ENCODE assay signal across 11 cellular contexts in the genomic region with DNA sequence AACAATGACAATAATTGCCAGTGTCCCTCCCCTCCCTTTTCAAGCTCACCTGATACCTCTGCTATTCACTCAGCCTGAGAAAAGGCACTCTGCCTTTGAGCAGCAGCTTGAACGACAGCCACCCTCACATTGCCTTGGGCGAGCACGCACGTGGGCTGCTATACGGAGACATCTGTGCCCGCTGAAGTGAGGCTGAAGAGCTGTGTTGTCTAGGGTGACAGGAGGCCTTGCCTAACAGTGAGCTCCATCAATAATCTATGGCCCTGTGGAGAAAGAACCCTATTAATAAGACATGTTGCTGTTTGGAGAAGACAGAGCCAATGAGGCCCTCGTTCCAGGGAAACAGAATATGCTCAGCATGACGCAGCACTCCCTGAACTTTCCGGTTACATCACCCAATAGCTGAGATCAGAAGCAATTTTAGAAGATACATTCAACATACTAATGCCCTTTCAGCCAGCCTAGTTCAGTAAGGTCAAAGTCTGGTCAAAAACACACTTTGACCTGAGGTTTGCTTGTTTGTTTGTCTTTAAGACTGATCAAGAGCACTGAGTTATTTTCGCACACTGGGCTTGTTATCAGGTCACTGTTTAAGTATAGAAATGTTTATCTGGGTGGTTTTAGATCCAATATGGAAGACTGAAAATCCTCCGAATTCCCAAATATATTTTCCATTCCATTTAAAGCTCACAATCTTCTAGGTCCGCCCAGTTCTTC. TPM values are rescaled to one million over a fixed set of nuclear protein-coding genes. Genes with fewer than 3 reads are reported as not detected.
DNase-seq lines count a peak whose midpoint lies in the region; ATAC-seq, FAIRE-seq and TF ChIP-seq lines count a peak whose summit lies in the region.
"Had no signal": no experiment of that assay in that cellular context is flagged by ENCODE, and none has a peak within 500 bp of the region (broad histone marks: within the 10 kb centered on the region; RNA-seq: fewer than 3 reads in every experiment).

No MANE protein-coding gene starts in this region.

- H3K79me2 ChIP-seq in SK-N-SH (ENCODE audit: insufficient read depth): no peaks in the 10 kb centered on the region

- TF ChIP-seq RAD21 in SK-N-SH (IDR thresholded peaks at IDR 0.05; ENCODE audit: low read length): no peak

- 0 out of 2 replicates have a peak overlapping the region, but pooled peaks have one; percentile 46 for H2AFZ ChIP-seq in SK-N-SH (ENCODE audit: low read depth)

- FAIRE-seq in bronchial epithelial cell (lab: Jason Lieb, UNC) (no peak), urothelium cell line (lab: Jason Lieb, UNC) (no peak)

- DNase-seq in SK-N-SH (no peak), bronchial epithelial cell (ENCODE audit: low read depth) (peak; percentile 4), iris pigment epithelial cell (ENCODE audit: low read depth) (peak; percentile 76), thyroid gland (peak; percentile 7), urothelium cell line (ENCODE audit: low spot score) (no peak)
- DNase-seq: activated CD4-positive, alpha-beta memory T cell treated with anti-CD3 and anti-CD28 coated beads for 36 hours; activated naive CD8-positive, alpha-beta T cell treated with anti-CD3 and anti-CD28 coated beads, Interleukin-2, amount 50 U/mL, for 24 hours had no signal

- CTCF ChIA-PET in SK-N-SH (lab: Yijun Ruan, JAX): no interaction called here

- H3K36me3 ChIP-seq in SK-N-SH (replicated peaks in 1 of 2; ENCODE audit: control insufficient read depth in 1 of 2, insufficient read depth in 2 of 2, low read length in 1 of 2) (no peaks in the 10 kb centered on the region), bronchial epithelial cell (ENCODE audit: control insufficient read depth, insufficient read depth, low read length) (no peaks in the 10 kb centered on the region), thyroid gland (no peaks in the 10 kb centered on the region)

- H3K27ac ChIP-seq in SK-N-SH (ENCODE audit: low read depth in 2 of 2, low read length in 1 of 2) (no peak overlapping the region), thyroid gland (no peak overlapping the region)
- H3K27ac ChIP-seq: epithelial cell of prostate had no signal

- intact Hi-C loops in thyroid gland (cut with DNase I): no loop called here

- no peak overlapping the region for H3K4me2 ChIP-seq in SK-N-SH

- WGBS in SK-N-SH (ENCODE audit: low lambda C conversion rate): 73% methylated on average over 9 of the region's 12 CpGs
- 51 to 55% methylated on average over 12 of the region's 12 CpGs for WGBS in thyroid gland, 2 donors

- H4K20me1 ChIP-seq in SK-N-SH (ENCODE audit: insufficient read depth): no peaks in the 10 kb centered on the region

- H3K4me1 ChIP-seq in SK-N-SH (ENCODE audit: control insufficient read depth in 1 of 2, insufficient read depth in 2 of 2, low read depth in 1 of 2, low read length in 1 of 2) (no peaks in the 10 kb centered on the region), thyroid gland (no peaks in the 10 kb centered on the region)

- H3K9me3 ChIP-seq in SK-N-SH (no peaks in the 10 kb centered on the region), thyroid gland (no peaks in the 10 kb centered on the region)

- TF ChIP-seq CTCF in SK-N-SH (IDR thresholded peaks at IDR 0.05) (no peak), bronchial epithelial cell (IDR thresholded peaks at IDR 0.05; ENCODE audit: insufficient read depth, low read length, severe bottlenecking) (no peak), thyroid gland (IDR thresholded peaks at IDR 0.05) (no peak)

- H3F3A ChIP-seq in SK-N-SH (replicated peaks; ENCODE audit: insufficient read depth): no peaks in the 10 kb centered on the region

- no peaks in the 10 kb centered on the region for H3K9me2 ChIP-seq in SK-N-SH

- H3K27me3 ChIP-seq in SK-N-SH (ENCODE audit: insufficient read depth): no peaks in the 10 kb centered on the region
- no peaks in the 10 kb centered on the region for H3K27me3 ChIP-seq in bronchial epithelial cell (ENCODE audit: control insufficient read depth, insufficient read depth, low read length)
- no peaks in the 10 kb centered on the region for H3K27me3 ChIP-seq in thyroid gland

- no peak overlapping the region for H3K9ac ChIP-seq in SK-N-SH

- POLR2A ChIA-PET in SK-N-SH (lab: Yijun Ruan, JAX): no interaction called here

- H3K4me3 ChIP-seq in SK-N-SH (ENCODE audit: low read depth in 2 of 2, low read length in 1 of 2) (no peak overlapping the region), bronchial epithelial cell (ENCODE audit: low read depth, low read length) (no peak overlapping the region), thyroid gland (replicated peaks in 1 of 3) (no peak overlapping the region)

- no peak for TF ChIP-seq EP300 in SK-N-SH (IDR thresholded peaks at IDR 0.05; ENCODE audit: borderline replicate concordance in 1 of 2, low read depth in 1 of 2, low read length in 1 of 2)

- no peak for TF ChIP-seq POLR2A in thyroid gland (IDR thresholded peaks at IDR 0.05)

- no peak for ATAC-seq in SK-N-SH treated with all-trans-retinoic acid at 6 μM for 48 hours
- no peak for ATAC-seq in HG03521 (IDR thresholded peaks at IDR 0.05; ENCODE audit: unreplicated experiment)
- ATAC-seq in GM21619 (IDR thresholded peaks at IDR 0.05; ENCODE audit: unreplicated experiment): no peak
- ATAC-seq: activated naive CD8-positive, alpha-beta T cell treated with anti-CD3 and anti-CD28 coated beads, Interleukin-2, amount 50 U/mL, for 24 hours had no signal

TF ChIP-seq in SK-N-SH, 30 proteins besides CTCF, POLR2A, EP300 and RAD21 (continues in another document):
- TF ChIP-seq ELF1 (IDR thresholded peaks at IDR 0.05): no peak
- TF ChIP-seq, protein P1, sequence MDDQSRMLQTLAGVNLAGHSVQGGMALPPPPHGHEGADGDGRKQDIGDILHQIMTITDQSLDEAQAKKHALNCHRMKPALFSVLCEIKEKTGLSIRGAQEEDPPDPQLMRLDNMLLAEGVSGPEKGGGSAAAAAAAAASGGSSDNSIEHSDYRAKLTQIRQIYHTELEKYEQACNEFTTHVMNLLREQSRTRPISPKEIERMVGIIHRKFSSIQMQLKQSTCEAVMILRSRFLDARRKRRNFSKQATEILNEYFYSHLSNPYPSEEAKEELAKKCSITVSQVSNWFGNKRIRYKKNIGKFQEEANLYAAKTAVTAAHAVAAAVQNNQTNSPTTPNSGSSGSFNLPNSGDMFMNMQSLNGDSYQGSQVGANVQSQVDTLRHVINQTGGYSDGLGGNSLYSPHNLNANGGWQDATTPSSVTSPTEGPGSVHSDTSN (IDR thresholded peaks at IDR 0.05): no peak
- TF ChIP-seq, protein P2, sequence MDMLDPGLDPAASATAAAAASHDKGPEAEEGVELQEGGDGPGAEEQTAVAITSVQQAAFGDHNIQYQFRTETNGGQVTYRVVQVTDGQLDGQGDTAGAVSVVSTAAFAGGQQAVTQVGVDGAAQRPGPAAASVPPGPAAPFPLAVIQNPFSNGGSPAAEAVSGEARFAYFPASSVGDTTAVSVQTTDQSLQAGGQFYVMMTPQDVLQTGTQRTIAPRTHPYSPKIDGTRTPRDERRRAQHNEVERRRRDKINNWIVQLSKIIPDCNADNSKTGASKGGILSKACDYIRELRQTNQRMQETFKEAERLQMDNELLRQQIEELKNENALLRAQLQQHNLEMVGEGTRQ (IDR thresholded peaks at IDR 0.05; ENCODE audit: borderline replicate concordance, low read depth, low read length): no peak
- no peak for TF ChIP-seq FOSL2 (IDR thresholded peaks at IDR 0.05; ENCODE audit: borderline replicate concordance, low read depth)
- no peak for TF ChIP-seq TAF1 (IDR thresholded peaks at IDR 0.05; ENCODE audit: borderline replicate concordance, low read depth, low read length)
- no peak for TF ChIP-seq RXRA (IDR thresholded peaks at IDR 0.05; ENCODE audit: borderline replicate concordance, low read depth)

TF ChIP-seq in SK-N-SH treated with all-trans-retinoic acid at 6 μM for 48 hours, 23 proteins besides CTCF, POLR2A, EP300 and RAD21 (continues in another document):
- no peak for TF ChIP-seq RARB (CRISPR knock-in tag; IDR thresholded peaks at IDR 0.05)
- TF ChIP-seq ZFP3 (CRISPR knock-in tag; IDR thresholded peaks at IDR 0.05): no peak
- TF ChIP-seq, protein P3, sequence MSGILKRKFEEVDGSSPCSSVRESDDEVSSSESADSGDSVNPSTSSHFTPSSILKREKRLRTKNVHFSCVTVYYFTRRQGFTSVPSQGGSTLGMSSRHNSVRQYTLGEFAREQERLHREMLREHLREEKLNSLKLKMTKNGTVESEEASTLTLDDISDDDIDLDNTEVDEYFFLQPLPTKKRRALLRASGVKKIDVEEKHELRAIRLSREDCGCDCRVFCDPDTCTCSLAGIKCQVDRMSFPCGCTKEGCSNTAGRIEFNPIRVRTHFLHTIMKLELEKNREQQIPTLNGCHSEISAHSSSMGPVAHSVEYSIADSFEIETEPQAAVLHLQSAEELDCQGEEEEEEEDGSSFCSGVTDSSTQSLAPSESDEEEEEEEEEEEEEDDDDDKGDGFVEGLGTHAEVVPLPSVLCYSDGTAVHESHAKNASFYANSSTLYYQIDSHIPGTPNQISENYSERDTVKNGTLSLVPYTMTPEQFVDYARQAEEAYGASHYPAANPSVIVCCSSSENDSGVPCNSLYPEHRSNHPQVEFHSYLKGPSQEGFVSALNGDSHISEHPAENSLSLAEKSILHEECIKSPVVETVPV (CRISPR knock-in tag; IDR thresholded peaks at IDR 0.05): no peak
- TF ChIP-seq, protein P4, sequence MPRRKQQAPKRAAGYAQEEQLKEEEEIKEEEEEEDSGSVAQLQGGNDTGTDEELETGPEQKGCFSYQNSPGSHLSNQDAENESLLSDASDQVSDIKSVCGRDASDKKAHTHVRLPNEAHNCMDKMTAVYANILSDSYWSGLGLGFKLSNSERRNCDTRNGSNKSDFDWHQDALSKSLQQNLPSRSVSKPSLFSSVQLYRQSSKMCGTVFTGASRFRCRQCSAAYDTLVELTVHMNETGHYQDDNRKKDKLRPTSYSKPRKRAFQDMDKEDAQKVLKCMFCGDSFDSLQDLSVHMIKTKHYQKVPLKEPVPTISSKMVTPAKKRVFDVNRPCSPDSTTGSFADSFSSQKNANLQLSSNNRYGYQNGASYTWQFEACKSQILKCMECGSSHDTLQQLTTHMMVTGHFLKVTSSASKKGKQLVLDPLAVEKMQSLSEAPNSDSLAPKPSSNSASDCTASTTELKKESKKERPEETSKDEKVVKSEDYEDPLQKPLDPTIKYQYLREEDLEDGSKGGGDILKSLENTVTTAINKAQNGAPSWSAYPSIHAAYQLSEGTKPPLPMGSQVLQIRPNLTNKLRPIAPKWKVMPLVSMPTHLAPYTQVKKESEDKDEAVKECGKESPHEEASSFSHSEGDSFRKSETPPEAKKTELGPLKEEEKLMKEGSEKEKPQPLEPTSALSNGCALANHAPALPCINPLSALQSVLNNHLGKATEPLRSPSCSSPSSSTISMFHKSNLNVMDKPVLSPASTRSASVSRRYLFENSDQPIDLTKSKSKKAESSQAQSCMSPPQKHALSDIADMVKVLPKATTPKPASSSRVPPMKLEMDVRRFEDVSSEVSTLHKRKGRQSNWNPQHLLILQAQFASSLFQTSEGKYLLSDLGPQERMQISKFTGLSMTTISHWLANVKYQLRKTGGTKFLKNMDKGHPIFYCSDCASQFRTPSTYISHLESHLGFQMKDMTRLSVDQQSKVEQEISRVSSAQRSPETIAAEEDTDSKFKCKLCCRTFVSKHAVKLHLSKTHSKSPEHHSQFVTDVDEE (CRISPR knock-in tag; IDR thresholded peaks at IDR 0.05): no peak

RNA-seq across cellular contexts. Expression of a gene that starts 30.6 kb away (rescaled TPM):
- polyA plus RNA-seq in SK-N-SH (2012; rRNA removed): 0.19 and 0.20 TPM in 2 replicates
- 0.08 and 0.10 TPM in 2 replicates for polyA plus RNA-seq in SK-N-SH (2012; cell fraction: cytosol; rRNA removed)
- polyA plus RNA-seq in SK-N-SH (2012; cell fraction: nucleus; rRNA removed): 0.19 and 0.31 TPM in 2 replicates
- 0.13 and 0.26 TPM in 2 replicates for total RNA-seq in bronchial epithelial cell
- 1 to 10 TPM in 2 of 4 donors, under 1 TPM in 2; 0.45 to 5.3 (median 1.6) TPM for total RNA-seq in thyroid gland
- total RNA-seq: activated CD4-positive, alpha-beta memory T cell treated with anti-CD3 and anti-CD28 coated beads for 36 hours had no signal

Comparison
In these comparisons a context has a peak if more than half of its experiments do, and no peak if none do; other contexts are left out.
1. DNase-seq: peak in bronchial epithelial cell (single experiment), iris pigment epithelial cell (single experiment) and thyroid gland (2 of 2); none in SK-N-SH (single experiment) and urothelium cell line (single experiment).